ENCODE assay signal across 8 cellular contexts in the genomic region with DNA sequence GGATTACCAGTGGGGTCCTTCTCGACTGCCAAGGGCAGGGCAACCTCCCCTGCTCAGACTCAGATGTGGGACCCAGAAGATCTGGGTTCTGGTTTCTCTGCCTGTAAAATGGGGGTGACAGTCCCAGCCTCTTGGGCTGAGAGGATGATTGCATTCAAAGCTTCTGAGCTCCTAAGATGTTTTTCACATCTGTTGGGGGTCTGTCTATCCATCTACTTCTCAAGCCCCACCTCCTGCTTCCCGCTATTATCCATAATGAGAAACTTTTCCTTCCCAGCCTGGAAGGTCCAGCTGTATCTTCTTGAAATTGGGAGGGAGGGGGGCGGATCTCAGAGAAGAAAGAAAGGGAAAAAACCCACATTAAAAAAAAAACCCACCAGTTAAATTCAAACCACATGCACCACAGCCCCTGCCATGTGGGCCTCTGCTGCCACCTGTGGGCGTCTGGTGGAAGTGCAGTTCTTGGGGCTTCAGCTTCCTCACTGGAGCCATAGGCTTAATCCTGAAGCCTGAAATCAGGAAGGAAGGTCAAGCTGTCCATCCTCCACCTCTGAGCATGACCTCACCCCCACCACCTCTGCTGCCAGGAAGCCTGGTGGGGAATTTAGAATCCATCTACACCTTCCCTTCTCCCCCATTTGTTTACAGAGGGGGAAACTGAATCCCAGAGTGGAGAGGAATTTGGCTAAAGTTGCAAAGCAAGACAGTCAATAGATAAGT. TPM values are rescaled to one million over a fixed set of nuclear protein-coding genes. Genes with fewer than 3 reads are reported as not detected.
DNase-seq lines count a peak whose midpoint lies in the region; ATAC-seq and TF ChIP-seq lines count a peak whose summit lies in the region.

No MANE protein-coding gene starts in this region.

- intact Hi-C loops in lower leg skin (cut with DNase I; ENCODE audit: low total_unique reads) = no loop called here

- DNase-seq in AG08395 (ENCODE audit: low spot score) = peak; percentile 89
- peak; percentile 93 for DNase-seq in H7
- peak; percentile 64 to 80 for DNase-seq in NCI-H524 (lab: John Stamatoyannopoulos, UW)
- DNase-seq in activated CD4-positive, alpha-beta T cell treated with anti-CD3 and anti-CD28 coated beads for 4 hours = peak; percentile 62 to 81
- peak; percentile 76 to 97 for DNase-seq in lower leg skin (ENCODE audit: low spot score in 2 of 2)
- peak; percentile 61 to 72 for DNase-seq in stimulated activated CD4-positive, alpha-beta T cell treated with anti-CD3 and anti-CD28 coated beads, Interleukin-4, amount 100 ng/mL, for 48 hours (ENCODE audit: low read depth in 2 of 2)

- 10 to 15% methylated on average over 4 of the region's 4 CpGs for WGBS in lower leg skin, 2 donors

- 0 out of 2 replicates have a peak, but pooled peaks cover 2% of the 10 kb centered on the region for H3K36me3 ChIP-seq in H7 (replicated peaks; ENCODE audit: control insufficient read depth, insufficient read depth, low read length)

- ATAC-seq in GM21619 (IDR thresholded peaks at IDR 0.05; ENCODE audit: unreplicated experiment) = no peak

- peak in 1 of 3 donors; percentile 77 for TF ChIP-seq CTCF in lower leg skin (IDR thresholded peaks at IDR 0.05)

- H3K27ac ChIP-seq in cingulate gyrus (ENCODE audit: low read depth, low read length) = peak overlapping the region; percentile 73

- no peak overlapping the region for H3K4me3 ChIP-seq in H7 (ENCODE audit: insufficient read depth, low read depth, low read length)
- no peak overlapping the region for H3K4me3 ChIP-seq in lower leg skin (ENCODE audit: low read depth, poor library complexity, severe bottlenecking)

- no peak for TF ChIP-seq POLR2A in lower leg skin (IDR thresholded peaks at IDR 0.05)

- H3K27me3 ChIP-seq in H7 (ENCODE audit: control insufficient read depth, insufficient read depth, low read length) = peaks cover 26% of the 10 kb centered on the region

RNA-seq across cellular contexts. Expression of gene ARHGEF17, which starts 27.3 kb away (rescaled TPM):
- 3.3 and 6.6 TPM in 2 replicates for total RNA-seq in H7 (2014; rRNA removed; shearing (Covaris generic))
- total RNA-seq in lower leg skin = 10 to 100 TPM; 10.2 to 18.8 (median 14.7) TPM

RNA-seq across cellular contexts. Expression of gene RELT, which starts 40.8 kb away (rescaled TPM):
- 6.4 and 8.3 TPM in 2 replicates for total RNA-seq in H7 (2014; rRNA removed; shearing (Covaris generic))
- total RNA-seq in lower leg skin = 1 to 10 TPM; 2.1 to 4.8 (median 4.4) TPM
